26 cellular contexts compared by ENCODE assay signal in the genomic region with DNA sequence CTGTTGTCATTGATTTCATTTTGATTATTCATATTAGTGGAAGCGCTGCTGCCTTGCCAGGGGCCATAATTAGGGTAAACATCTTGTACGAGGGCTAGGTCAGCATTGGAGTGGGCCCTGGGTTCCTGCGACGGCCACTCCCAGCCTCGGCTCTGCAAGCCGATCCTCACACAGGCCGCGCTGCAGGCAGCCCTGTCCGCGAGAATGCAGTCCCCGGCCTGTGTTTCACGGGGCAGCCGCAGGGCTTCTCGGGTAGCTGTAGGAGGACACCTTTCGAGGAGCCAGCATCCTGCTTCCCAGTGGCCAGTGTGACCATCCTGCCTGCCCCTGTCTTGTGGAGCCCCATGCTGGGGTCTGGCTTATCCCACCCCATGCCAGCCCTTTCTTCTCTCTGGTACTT.
"Had no signal": no experiment of that assay in that cellular context is flagged by ENCODE, and none has a peak within 500 bp of the region (broad histone marks: within the 10 kb centered on the region; RNA-seq: fewer than 3 reads in every experiment).

No MANE protein-coding gene starts in this region.

- H3K4me3 ChIP-seq: coronary artery, esophagus squamous epithelium, right atrium auricular region, sigmoid colon, stomach, thyroid gland, vagina had no signal

- H3K9ac ChIP-seq: parathyroid adenoma had no signal

- FAIRE-seq: endometrium, keratinocyte had no signal

- H3K4me1 ChIP-seq: esophagus squamous epithelium, parathyroid adenoma, sigmoid colon, stomach, thyroid gland, vagina had no signal

- H3K27me3 ChIP-seq: neutrophil, right atrium auricular region, thyroid gland, vagina had no signal

- H2AFZ ChIP-seq: parathyroid adenoma had no signal

- H3K79me2 ChIP-seq: parathyroid adenoma had no signal

- H3K9me3 ChIP-seq: esophagus squamous epithelium, neutrophil, right atrium auricular region, sigmoid colon, stomach, thyroid gland, vagina had no signal

- DNase-seq: dermis blood vessel endothelial cell; effector memory CD4-positive, alpha-beta T cell; erythroblast; esophagus squamous epithelium; foreskin melanocyte; glutamatergic neuron; immature natural killer cell; mesenchymal stem cell; midbrain; naive thymus-derived CD4-positive, alpha-beta T cell; sigmoid colon; stimulated activated CD4-positive, alpha-beta T cell treated with anti-CD3 and anti-CD28 coated beads, Interleukin-2, amount 100 ng/mL, for 24 hours; stimulated activated CD4-positive, alpha-beta T cell treated with anti-CD3 and anti-CD28 coated beads, Interleukin-4, amount 100 ng/mL, for 24 hours; stimulated activated naive CD4-positive, alpha-beta T cell treated with Interleukin-2 at 50 U/mL for 16 hours; stomach; thyroid gland; trophoblast cell had no signal

- ATAC-seq: left lobe of liver; naive thymus-derived CD4-positive, alpha-beta T cell; stimulated activated effector memory CD8-positive, alpha-beta T cell treated with anti-CD3 and anti-CD28 coated beads, Interleukin-12 subunit alpha, Interleukin-12 subunit beta, amount 100 ng/mL, for 72 hours had no signal

- H3K36me3 ChIP-seq: esophagus squamous epithelium, neutrophil, right atrium auricular region, sigmoid colon, stomach, thyroid gland, vagina had no signal

- H3K27ac ChIP-seq: coronary artery, esophagus squamous epithelium, neutrophil, parathyroid adenoma, right atrium auricular region, sigmoid colon, stomach, thyroid gland, vagina had no signal
